In the genomic region with DNA sequence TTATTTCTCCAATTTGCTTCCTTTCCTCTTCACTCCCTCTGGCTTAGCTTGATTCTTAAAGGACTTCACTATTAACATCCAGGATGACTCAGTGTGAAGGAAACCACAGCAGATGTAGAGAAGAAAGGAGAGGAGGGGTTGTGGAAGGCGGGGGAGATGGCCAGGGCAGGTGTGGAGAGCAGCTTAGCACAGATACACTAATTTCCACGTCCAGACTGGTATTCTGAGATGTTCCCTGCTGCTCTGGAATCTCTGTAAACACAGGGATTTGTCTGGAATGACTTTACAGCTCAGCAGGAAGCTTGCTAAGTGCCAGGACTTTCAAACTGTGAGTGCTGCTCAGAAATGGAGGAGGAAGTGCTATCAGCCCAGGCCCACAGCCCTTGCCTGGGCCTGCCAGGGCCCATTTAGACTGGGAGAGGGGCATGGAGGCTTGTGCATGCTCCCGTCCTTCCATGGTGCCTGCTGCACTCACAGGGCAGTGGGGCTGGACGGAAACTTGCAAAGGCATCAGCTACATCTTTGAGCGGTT, we compare ENCODE assay signal across 9 cellular contexts.
DNase-seq lines count a peak whose midpoint lies in the region; ATAC-seq and TF ChIP-seq lines count a peak whose summit lies in the region.
"Had no signal": no experiment of that assay in that cellular context is flagged by ENCODE, and none has a peak within 500 bp of the region (broad histone marks: within the 10 kb centered on the region; RNA-seq: fewer than 3 reads in every experiment).

No MANE protein-coding gene starts in this region.

- peak overlapping the region; percentile 3 for H3K27ac ChIP-seq in KOPT-K1 (ENCODE audit: low read depth, low read length, poor library complexity, severe bottlenecking)

- H3K36me3 ChIP-seq in KOPT-K1 (ENCODE audit: insufficient read depth, low read length) = peaks cover 27% of the 10 kb centered on the region

- H3K36me3 Mint-ChIP-seq in effector memory CD8-positive, alpha-beta T cell (ENCODE audit: insufficient read depth) = no peaks in the 10 kb centered on the region

- H3K4me3 Mint-ChIP-seq in effector memory CD8-positive, alpha-beta T cell = no peak overlapping the region

- H3K27ac Mint-ChIP-seq in effector memory CD8-positive, alpha-beta T cell = no peak overlapping the region

- H3K4me1 Mint-ChIP-seq in effector memory CD8-positive, alpha-beta T cell (ENCODE audit: low read depth in 2 of 2) = no peaks in the 10 kb centered on the region

- TF ChIP-seq POLR2A in erythroblast (IDR thresholded peaks at IDR 0.05; ENCODE audit: low read length) = no peak

- peaks cover 16% of the 10 kb centered on the region for H3K9me3 ChIP-seq in KOPT-K1 (ENCODE audit: insufficient read depth, low read length, poor library complexity, severe bottlenecking)

- H3K27me3 Mint-ChIP-seq in effector memory CD8-positive, alpha-beta T cell = no peaks in the 10 kb centered on the region

- peak; percentile 43 for DNase-seq in COR-L47 (lab: John Stamatoyannopoulos, UW)
- peak; percentile 80 for DNase-seq in astrocyte of the hippocampus (ENCODE audit: low read depth, low spot score)
- DNase-seq in kidney tubule cell (ENCODE audit: low spot score) = peak; percentile 48
- DNase-seq in effector memory CD8-positive, alpha-beta T cell = no peak
- DNase-seq in erythroblast (lab: John Stamatoyannopoulos, UW) = no peak
- DNase-seq: glutamatergic neuron had no signal

- H3K9me3 Mint-ChIP-seq in effector memory CD8-positive, alpha-beta T cell = peaks cover 0 to 2% of the 10 kb centered on the region in 2 donors

- ATAC-seq in GM21825 (IDR thresholded peaks at IDR 0.05; ENCODE audit: unreplicated experiment) (no peak), HG02852 (IDR thresholded peaks at IDR 0.05; ENCODE audit: unreplicated experiment) (no peak)
- no peak for ATAC-seq in effector memory CD8-positive, alpha-beta T cell (replicated peaks)

Comparison
In these comparisons a context has a peak if more than half of its experiments do, and no peak if none do; other contexts are left out.
1. DNase-seq: peak in COR-L47 (single experiment), astrocyte of the hippocampus (single experiment) and kidney tubule cell (single experiment); none in effector memory CD8-positive, alpha-beta T cell (0 of 3) and erythroblast (0 of 2).